ENCODE assay signal across 10 cellular contexts in the genomic region with DNA sequence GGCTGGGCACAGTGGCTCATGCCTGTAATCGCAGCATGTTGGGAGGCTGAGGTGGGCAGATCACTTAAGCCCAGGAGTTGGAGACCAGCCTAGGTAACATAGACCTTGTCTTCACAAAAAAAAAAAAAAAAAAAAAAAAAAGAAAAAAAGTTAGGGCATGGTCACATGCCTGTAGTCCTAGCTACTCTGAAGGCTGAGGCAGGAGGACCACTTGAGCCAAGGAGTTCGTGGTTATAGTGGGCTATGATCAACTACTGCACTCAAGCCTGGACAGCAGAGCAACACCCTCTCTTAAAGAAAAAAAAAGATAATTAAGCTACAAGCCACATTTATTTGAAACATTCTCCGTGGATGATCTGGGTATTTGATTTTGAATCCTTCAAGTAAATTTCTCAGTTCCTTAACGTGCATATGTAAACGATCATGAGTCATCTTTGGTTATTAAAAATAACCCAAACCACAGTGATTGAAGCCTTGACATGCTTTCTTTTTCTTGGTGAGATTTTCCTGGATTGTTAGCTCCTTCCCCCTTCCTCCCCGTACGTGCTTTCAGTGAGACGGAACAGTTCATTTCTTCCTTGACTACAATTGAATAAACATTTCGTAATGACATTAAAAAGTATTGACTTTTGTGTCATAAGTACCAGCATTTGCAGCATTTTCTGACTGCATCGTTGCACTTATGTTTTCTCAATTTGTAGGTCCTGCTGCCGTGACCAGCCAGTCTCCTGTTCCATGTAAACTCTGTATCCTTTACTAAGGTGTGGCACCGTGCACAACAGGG. TPM values are rescaled to one million over a fixed set of nuclear protein-coding genes. Genes with fewer than 3 reads are reported as not detected.
DNase-seq lines count a peak whose midpoint lies in the region; ATAC-seq and TF ChIP-seq lines count a peak whose summit lies in the region.
"Had no signal": no experiment of that assay in that cellular context is flagged by ENCODE, and none has a peak within 500 bp of the region (broad histone marks: within the 10 kb centered on the region; RNA-seq: fewer than 3 reads in every experiment).

No MANE protein-coding gene starts in this region.

- ATAC-seq in GM19452 (IDR thresholded peaks at IDR 0.05; ENCODE audit: unreplicated experiment) (peak; percentile 55), T-helper 17 cell (no peak), GM21381 (IDR thresholded peaks at IDR 0.05; ENCODE audit: unreplicated experiment) (no peak)

- TF ChIP-seq CTCF in foreskin fibroblast (IDR thresholded peaks at IDR 0.05; ENCODE audit: low read depth, low read length) = no peak

- no peak overlapping the region for H3K4me3 Mint-ChIP-seq in T-helper 17 cell

- peaks cover 2% of the 10 kb centered on the region for H3K36me3 Mint-ChIP-seq in T-helper 17 cell (ENCODE audit: low read depth)

- no peak overlapping the region for H3K4me3 ChIP-seq in foreskin fibroblast (ENCODE audit: low read depth in 1 of 2, low read length in 2 of 2)
- H3K4me3 ChIP-seq: gastrocnemius medialis had no signal

- H3K27me3 Mint-ChIP-seq in T-helper 17 cell = no peaks in the 10 kb centered on the region

- DNase-seq in AG08395 (ENCODE audit: low spot score) = peak; percentile 61
- no peak for DNase-seq in T-helper 17 cell
- DNase-seq in foreskin fibroblast = peak; percentile 35 to 45
- DNase-seq in SKM-1 treated with dmso at 0.1 percent for 144 hours (lab: John Stamatoyannopoulos, UW; ENCODE audit: unreplicated experiment) = no peak
- no peak for DNase-seq in NCI-H510A (lab: John Stamatoyannopoulos, UW)
- DNase-seq in 8988T = no peak
- DNase-seq: gastrocnemius medialis; NK-92 treated with Interleukin-12 subunit alpha and Interleukin-12 subunit beta, amount 100 ng/mL, for 24 hours had no signal

- peak overlapping the region; percentile 68 for H3K27ac Mint-ChIP-seq in T-helper 17 cell

- no peaks in the 10 kb centered on the region for H3K9me3 ChIP-seq in T-helper 17 cell (ENCODE audit: control insufficient read depth, low read length, poor library complexity, severe bottlenecking)
- H3K9me3 ChIP-seq: gastrocnemius medialis had no signal

- H3K4me1 Mint-ChIP-seq in T-helper 17 cell = peaks cover 7% of the 10 kb centered on the region

RNA-seq across cellular contexts. Expression of gene RMC1, which starts 20.3 kb away (rescaled TPM):
- total RNA-seq in T-helper 17 cell = 10 to 100 TPM; 64.0 to 72.2 TPM

Comparison
In these comparisons a context has a peak if more than half of its experiments do, and no peak if none do; other contexts are left out.
1. DNase-seq: peak in AG08395 (single experiment) and foreskin fibroblast (2 of 2); none in T-helper 17 cell (0 of 3), SKM-1 treated with dmso at 0.1 percent for 144 hours (single experiment), NCI-H510A (single experiment) and 8988T (single experiment).